In the genomic region with DNA sequence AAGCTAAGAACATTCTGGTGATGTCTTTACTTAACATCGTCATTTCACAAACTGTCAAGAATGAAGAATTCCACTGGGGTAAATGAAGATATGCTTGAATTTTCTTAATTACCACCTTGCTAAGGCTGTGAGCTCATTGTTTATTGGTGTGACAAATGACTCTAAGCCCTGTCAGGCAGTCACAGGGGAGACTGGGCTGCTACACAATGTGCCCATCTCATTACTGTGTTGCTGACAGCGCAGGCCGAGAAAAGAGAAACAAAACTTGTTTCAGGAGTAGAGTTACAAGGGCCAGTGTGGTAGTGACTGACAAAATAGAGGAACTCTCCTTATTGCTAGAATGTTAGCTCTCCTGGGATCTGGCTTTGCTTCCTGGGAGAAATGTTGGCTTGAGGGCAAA, we compare ENCODE assay signal across 14 cellular contexts.
A peak's percentile ranks its signal among the peaks of the same experiment; 100 is the strongest.
DNase-seq lines count a peak whose midpoint lies in the region; ATAC-seq lines count a peak whose summit lies in the region.
"Had no signal": no experiment of that assay in that cellular context is flagged by ENCODE, and none has a peak within 500 bp of the region (broad histone marks: within the 10 kb centered on the region; RNA-seq: fewer than 3 reads in every experiment).

No MANE protein-coding gene starts in this region.

- no peak overlapping the region for H2BK120ac ChIP-seq in neuronal stem cell (ENCODE audit: low read depth, low read length)

- H2BK5ac ChIP-seq in neuronal stem cell (ENCODE audit: low read length): no peak overlapping the region

- no peak overlapping the region for H3K23ac ChIP-seq in neuronal stem cell (ENCODE audit: low read depth, low read length, poor library complexity)

- no peaks in the 10 kb centered on the region for H3K79me1 ChIP-seq in neuronal stem cell (ENCODE audit: low read depth, low read length)

- H3K27ac ChIP-seq in BLaER1 (no peak overlapping the region), SJCRH30 (no peak overlapping the region), neuronal stem cell (replicated peaks; ENCODE audit: low read length) (peak overlapping the region; percentile 86)
- H3K27ac ChIP-seq: BLaER1 treated with 17β-estradiol and CSF1 and Interleukin-3, amounts not matched to agents 10 nM and 100 nM had no signal

- no peaks in the 10 kb centered on the region for H4K20me1 ChIP-seq in BLaER1
- H4K20me1 ChIP-seq: BLaER1 treated with 17β-estradiol and CSF1 and Interleukin-3, amounts not matched to agents 10 nM and 100 nM had no signal

- no peak overlapping the region for H3K18ac ChIP-seq in neuronal stem cell (ENCODE audit: low read length)

- WGBS in neuronal stem cell (ENCODE audit: extremely low coverage in 2 of 2, insufficient read length in 2 of 2, insufficient replicate concordance in 1 of 2), 2 donors: no CpG with 5 or more reads among the region's 3 CpGs

- H3K9me3 ChIP-seq in BLaER1 (0 out of 2 replicates have a peak, but pooled peaks cover 2% of the 10 kb centered on the region), SJCRH30 (replicated peaks) (no peaks in the 10 kb centered on the region), neuronal stem cell (replicated peaks in 1 of 2; ENCODE audit: control insufficient read depth in 2 of 2, insufficient read depth in 1 of 2, low read depth in 1 of 2, low read length in 2 of 2) (peaks cover 0 to 2% of the 10 kb centered on the region in 2 donors)
- H3K9me3 ChIP-seq: BLaER1 treated with 17β-estradiol and CSF1 and Interleukin-3, amounts not matched to agents 10 nM and 100 nM had no signal

- in situ Hi-C loops in G401 (cut with HindIII; ENCODE audit: low sequenced_read_pairs): no loop called here

- no peak overlapping the region for H2AFZ ChIP-seq in neuronal stem cell (ENCODE audit: low read length)

- H3K36me3 ChIP-seq in BLaER1 (no peaks in the 10 kb centered on the region), SJCRH30 (no peaks in the 10 kb centered on the region), neuronal stem cell (replicated peaks in 1 of 2; ENCODE audit: control insufficient read depth in 2 of 2, insufficient read depth in 2 of 2, low read length in 2 of 2) (no peaks in the 10 kb centered on the region)
- H3K36me3 ChIP-seq: BLaER1 treated with 17β-estradiol and CSF1 and Interleukin-3, amounts not matched to agents 10 nM and 100 nM had no signal

- H3K4ac ChIP-seq in neuronal stem cell (ENCODE audit: low read length): no peak overlapping the region

- ATAC-seq in GM21447 (IDR thresholded peaks at IDR 0.05; ENCODE audit: unreplicated experiment): no peak
- ATAC-seq: CD8-positive, alpha-beta T cell; GM12878 had no signal

- H3K4me1 ChIP-seq in BLaER1 (peaks cover 43% of the 10 kb centered on the region), SJCRH30 (0 out of 2 replicates have a peak, but pooled peaks cover 4% of the 10 kb centered on the region), neuronal stem cell (ENCODE audit: control insufficient read depth in 2 of 2, insufficient read depth in 1 of 2, low read depth in 1 of 2, low read length in 2 of 2) (peaks cover 0 to 10% of the 10 kb centered on the region in 2 donors)

- H4K91ac ChIP-seq in neuronal stem cell (ENCODE audit: low read depth, low read length, poor library complexity): no peak overlapping the region

- peak; percentile 6 to 29 for DNase-seq in SJCRH30
- DNase-seq in medulla oblongata (ENCODE audit: extremely low spot score): peak; percentile 57
- DNase-seq in neuronal stem cell (ENCODE audit: low spot score): peak; percentile 33
- no peak for DNase-seq in G401 (ENCODE audit: low spot score)
- no peak for DNase-seq in T-helper 1 cell
- DNase-seq: 8988T; Calu3; CD8-positive, alpha-beta T cell; DMS79 treated with DMSO at 0.1 percent for 48 hours; H9 had no signal

- H2BK12ac ChIP-seq in neuronal stem cell (ENCODE audit: low read length): no peak overlapping the region

- H3K4me3 ChIP-seq in BLaER1 (no peak overlapping the region), SJCRH30 (no peak overlapping the region), neuronal stem cell (ENCODE audit: low read length in 2 of 2) (no peak overlapping the region)
- H3K4me3 ChIP-seq: BLaER1 treated with 17β-estradiol and CSF1 and Interleukin-3, amounts not matched to agents 10 nM and 100 nM; GM12878 had no signal

- H2BK15ac ChIP-seq in neuronal stem cell (ENCODE audit: low read length): no peak overlapping the region

- H3K9ac ChIP-seq in BLaER1 (no peak overlapping the region), neuronal stem cell (ENCODE audit: low read depth, low read length, poor library complexity) (no peak overlapping the region)
- H3K9ac ChIP-seq: BLaER1 treated with 17β-estradiol and CSF1 and Interleukin-3, amounts not matched to agents 10 nM and 100 nM had no signal

- H3K4me2 ChIP-seq in BLaER1 (peak overlapping the region; percentile 5; the same call in 1 of the 2 replicates), neuronal stem cell (ENCODE audit: insufficient read depth, low read length, poor library complexity, severe bottlenecking) (no peak overlapping the region)

- no peak overlapping the region for H2AK5ac ChIP-seq in neuronal stem cell (ENCODE audit: low read depth, low read length)

- H3K27me3 ChIP-seq in BLaER1 (no peaks in the 10 kb centered on the region), SJCRH30 (no peaks in the 10 kb centered on the region), neuronal stem cell (ENCODE audit: control insufficient read depth in 3 of 3, insufficient read depth in 3 of 3, low read depth in 1 of 3, low read length in 3 of 3) (no peaks in the 10 kb centered on the region)
- H3K27me3 ChIP-seq: BLaER1 treated with 17β-estradiol and CSF1 and Interleukin-3, amounts not matched to agents 10 nM and 100 nM had no signal

- no peak overlapping the region for H3K14ac ChIP-seq in neuronal stem cell (ENCODE audit: low read length)

- no peak overlapping the region for H4K8ac ChIP-seq in neuronal stem cell (ENCODE audit: low read depth, low read length)

Comparison
In these comparisons a context has a peak if more than half of its experiments do, and no peak if none do; other contexts are left out.
1. DNase-seq: peak in SJCRH30 (2 of 2), medulla oblongata (single experiment) and neuronal stem cell (single experiment); none in G401 (single experiment) and T-helper 1 cell (0 of 5).